In the genomic region with DNA sequence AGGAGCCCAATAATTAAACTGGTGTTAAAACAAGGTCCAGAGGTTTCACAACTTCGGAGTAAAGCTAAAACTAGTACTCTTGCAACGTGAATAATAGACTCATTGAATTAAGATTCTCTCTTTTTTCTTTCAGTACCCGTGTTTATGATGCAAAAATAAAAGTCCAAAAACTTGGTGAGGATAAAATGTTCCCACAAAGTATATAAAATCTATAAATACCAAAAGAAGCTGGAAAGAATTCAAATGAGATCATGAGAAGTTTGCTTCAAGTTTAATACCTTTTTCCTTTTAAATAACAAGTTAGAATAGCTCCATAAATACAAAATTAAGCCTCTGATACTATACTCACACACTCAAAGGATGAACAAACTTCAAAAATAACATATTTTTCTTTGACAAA, we compare ENCODE assay signal across 21 cellular contexts.
"Had no signal": no experiment of that assay in that cellular context is flagged by ENCODE, and none has a peak within 500 bp of the region (broad histone marks: within the 10 kb centered on the region; RNA-seq: fewer than 3 reads in every experiment).

No MANE protein-coding gene starts in this region.

- H3K4me1 ChIP-seq: upper lobe of right lung had no signal

- H3K27ac Mint-ChIP-seq: activated B cell treated with CpG ODN at 0.5 μM for 24 hours; activated naive CD8-positive, alpha-beta T cell; activated T-helper 2 cell treated with anti-CD3 and anti-CD28 coated beads, Interferon-gamma antibody, Interleukin-2, Interleukin-4, amounts not matched to agents 10 μg/mL and 5 μg/mL and 100 μg/mL, durations not matched to agents 14 hours and 24 hours and 36 hours; endodermal cell; progenitor cell of endocrine pancreas; T-helper 1 cell treated with Interleukin-12 subunit alpha and Interleukin-12 subunit beta and Interleukin-4 antibody, amounts not matched to agents 30 μg/mL and 1 μg/mL, for 36 hours had no signal

- H3K9me3 ChIP-seq: upper lobe of right lung had no signal

- ATAC-seq: activated T-cell treated with anti-CD3 and anti-CD28 coated beads, Interleukin-2, amount 50 U/mL, for 4 hours; naive thymus-derived CD8-positive, alpha-beta T cell had no signal

- H3K27ac ChIP-seq: epithelial cell of prostate, upper lobe of right lung had no signal

- H3K9me3 Mint-ChIP-seq: activated B cell treated with CpG ODN at 0.5 μM for 24 hours; activated T-helper 2 cell treated with anti-CD3 and anti-CD28 coated beads, Interferon-gamma antibody, Interleukin-2, Interleukin-4, amounts not matched to agents 10 μg/mL and 5 μg/mL and 100 μg/mL, durations not matched to agents 14 hours and 24 hours and 36 hours; T-helper 1 cell treated with Interleukin-12 subunit alpha and Interleukin-12 subunit beta and Interleukin-4 antibody, amounts not matched to agents 30 μg/mL and 1 μg/mL, for 36 hours had no signal

- H3K4me3 ChIP-seq: upper lobe of right lung had no signal

- H3K36me3 ChIP-seq: upper lobe of right lung had no signal

- H3K4me3 Mint-ChIP-seq: activated B cell treated with CpG ODN at 0.5 μM for 24 hours; activated naive CD8-positive, alpha-beta T cell; activated T-cell treated with anti-CD3 and anti-CD28 coated beads, Interleukin-2, amount 50 U/mL, for 4 hours; endodermal cell; naive thymus-derived CD8-positive, alpha-beta T cell; T-helper 1 cell treated with Interleukin-12 subunit alpha and Interleukin-12 subunit beta and Interleukin-4 antibody, amounts not matched to agents 30 μg/mL and 1 μg/mL, for 36 hours had no signal

- H3K27me3 Mint-ChIP-seq: activated B cell treated with CpG ODN at 0.5 μM for 24 hours; activated naive CD8-positive, alpha-beta T cell; naive thymus-derived CD8-positive, alpha-beta T cell; progenitor cell of endocrine pancreas had no signal

- DNase-seq: activated B cell treated with CpG ODN at 0.5 μM for 24 hours; activated CD4-positive, alpha-beta T cell treated with anti-CD3 and anti-CD28 coated beads for 4 hours; activated CD4-positive, alpha-beta T cell treated with anti-CD3 and anti-CD28 coated beads, Interleukin-2, amount 50 U/mL, for 48 hours; activated CD8-positive, alpha-beta memory T cell treated with anti-CD3 and anti-CD28 coated beads, Interleukin-2, amount 50 U/mL, for 48 hours; activated naive CD4-positive, alpha-beta T cell; activated T-cell treated with anti-CD3 and anti-CD28 coated beads, Interleukin-2, amount 50 U/mL, for 4 hours; cortex of kidney; endodermal cell; left ventricle myocardium superior; mesendoderm; naive thymus-derived CD8-positive, alpha-beta T cell; retina; stimulated activated CD4-positive, alpha-beta T cell treated with anti-CD3 and anti-CD28 coated beads, Interleukin-4, amount 100 ng/mL, for 24 hours; stimulated activated naive CD4-positive, alpha-beta T cell treated with Interleukin-2 at 50 U/mL for 16 hours; T1000; upper lobe of right lung had no signal

- H3K27me3 ChIP-seq: upper lobe of right lung had no signal
